11 cellular contexts compared by ENCODE assay signal in the genomic region with DNA sequence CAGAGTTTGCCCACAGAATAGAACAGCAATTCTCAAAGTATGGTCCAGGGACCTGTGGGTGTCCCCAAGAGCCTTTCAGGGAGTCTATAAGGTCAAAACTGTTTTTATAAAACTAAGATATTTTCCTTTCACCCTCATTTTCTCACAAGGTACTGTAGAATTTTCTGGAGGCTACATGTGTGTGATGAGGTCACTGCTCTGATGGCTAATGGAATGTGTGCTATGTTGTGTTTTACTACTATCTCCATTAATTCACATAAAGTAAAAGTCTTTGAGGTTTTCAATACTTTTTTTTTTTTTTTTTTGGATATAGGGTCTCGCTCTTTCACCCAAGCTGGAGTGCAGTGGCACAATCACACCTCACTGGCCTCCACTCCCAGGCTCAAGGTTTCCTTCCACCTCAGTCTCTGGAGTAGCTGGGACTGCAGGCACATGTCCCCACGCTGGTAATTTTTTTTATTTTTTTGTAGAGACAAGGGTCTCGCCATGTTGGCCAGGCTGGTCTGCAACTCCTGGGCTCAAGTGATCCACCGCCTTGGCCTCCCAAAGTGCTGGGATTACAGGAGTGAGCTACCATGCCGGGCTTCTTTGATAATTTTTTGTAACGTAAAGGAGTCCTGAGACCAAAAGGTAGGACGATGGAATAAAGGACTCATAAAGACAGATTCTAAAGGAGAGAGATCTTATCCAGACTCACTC. TPM values are rescaled to one million over a fixed set of nuclear protein-coding genes. Genes with fewer than 3 reads are reported as not detected.
DNase-seq lines count a peak whose midpoint lies in the region; ATAC-seq and TF ChIP-seq lines count a peak whose summit lies in the region.
"Had no signal": no experiment of that assay in that cellular context is flagged by ENCODE, and none has a peak within 500 bp of the region (broad histone marks: within the 10 kb centered on the region; RNA-seq: fewer than 3 reads in every experiment).

No MANE protein-coding gene starts in this region.

- BruUV-seq in HCT116 (replicated peaks; lab: Mats Ljungman, UMichigan) = TSS peak; percentile 31

- peak overlapping the region; percentile 10 to 95 (median 86) for H3K27ac Mint-ChIP-seq in naive B cell

- H3K27me3 Mint-ChIP-seq in naive B cell = no peaks in the 10 kb centered on the region

- peaks cover 5 to 24% of the 10 kb centered on the region in 2 experiments; a peak in 3 of 4 replicates for H3K4me1 ChIP-seq in HCT116 (ENCODE audit: control insufficient read depth in 1 of 2, insufficient read depth in 2 of 2, low read length in 2 of 2)
- H3K4me1 ChIP-seq in adipocyte (ENCODE audit: control insufficient read depth, insufficient read depth, low read length) = peaks cover 36% of the 10 kb centered on the region

- no peak overlapping the region for H3K4me2 ChIP-seq in HCT116 (ENCODE audit: low read length)

- H4K20me1 ChIP-seq in HCT116 (ENCODE audit: insufficient read depth) = no peaks in the 10 kb centered on the region

- no peak overlapping the region for H3K4me3 ChIP-seq in AG10803 (ENCODE audit: low read length)
- H3K4me3 ChIP-seq in HCT116 (replicated peaks in 1 of 2; ENCODE audit: low read depth in 1 of 2, low read length in 2 of 2) = no peak overlapping the region
- H3K4me3 ChIP-seq in adipocyte (ENCODE audit: low read length) = peak overlapping the region; percentile 63

- no peak for TF ChIP-seq POLR2A in HCT116 (IDR thresholded peaks at IDR 0.05; ENCODE audit: borderline replicate concordance, extremely low read depth, insufficient read depth, insufficient read length)

- H3K36me3 ChIP-seq in HCT116 (ENCODE audit: control insufficient read depth in 1 of 2, insufficient read depth in 2 of 2, low read length in 2 of 2) (no peaks in the 10 kb centered on the region), adipocyte (ENCODE audit: control insufficient read depth, insufficient read depth, low read length, severe bottlenecking) (no peaks in the 10 kb centered on the region)
- H3K36me3 ChIP-seq: thoracic aorta had no signal

- TF ChIP-seq CTCF in AG10803 (conservative IDR thresholded peaks at IDR 0.05; ENCODE audit: low read length) (no peak), HCT116 (IDR thresholded peaks at IDR 0.05 in 2 of 3, conservative IDR thresholded peaks at IDR 0.05 in 1 of 3; ENCODE audit: borderline replicate concordance in 1 of 3, insufficient read depth in 1 of 3, low read depth in 2 of 3, low read length in 2 of 3) (no peak)

- DNase-seq in AG10803 (ENCODE audit: low read depth) (peak; percentile 55), HCT116 (ENCODE audit: low read depth, low spot score) (no peak), adipocyte (ENCODE audit: low read depth) (no peak), naive B cell (no peak), NCI-H510A (lab: John Stamatoyannopoulos, UW) (no peak), NCI-H1436 treated with DMSO at 0.1 percent for 48 hours (lab: John Stamatoyannopoulos, UW) (no peak)
- DNase-seq: NCI-H526, SHP77 treated with DMSO at 0.1 percent for 48 hours had no signal

- H3K9me3 Mint-ChIP-seq in naive B cell = no peaks in the 10 kb centered on the region

- peaks cover 0 to 7% of the 10 kb centered on the region in 2 donors for H3K36me3 Mint-ChIP-seq in naive B cell

- RAD21 ChIA-PET in HCT116 (lab: Charles Lee; ENCODE audit: low non-redundant PET in 1 of 2, low total read pairs in 2 of 2, uncharacterized antibody in 2 of 2, unreplicated experiment in 2 of 2) = no interaction called here

- CTCF ChIA-PET in HCT116 (lab: Charles Lee) = no interaction called here

- H3K27me3 ChIP-seq in HCT116 (ENCODE audit: insufficient read depth, low read length) (no peaks in the 10 kb centered on the region; the same call in 1 of the 2 replicates), adipocyte (replicated peaks; ENCODE audit: control insufficient read depth, insufficient read depth, low read length) (peaks cover 6% of the 10 kb centered on the region)

- H3K9me3 ChIP-seq in HCT116 (ENCODE audit: control insufficient read depth in 1 of 2, insufficient read depth in 1 of 2, low read depth in 1 of 2, low read length in 2 of 2) (no peaks in the 10 kb centered on the region), adipocyte (ENCODE audit: control insufficient read depth, low read length) (no peaks in the 10 kb centered on the region)
- H3K9me3 ChIP-seq: thoracic aorta had no signal

- no peak overlapping the region for H3K27ac ChIP-seq in HCT116 (ENCODE audit: low read depth, low read length)
- H3K27ac ChIP-seq: thoracic aorta had no signal

- peak overlapping the region; percentile 88 to 98 (median 93) for H3K4me3 Mint-ChIP-seq in naive B cell

- H3K9ac ChIP-seq in HCT116 (ENCODE audit: low read length) = no peak overlapping the region
- H3K9ac ChIP-seq in adipocyte (ENCODE audit: low read length) = no peak overlapping the region

- POLR2A ChIA-PET in HCT116 (lab: Charles Lee) = no interaction called here

- intact Hi-C loops in HCT116 (cut with micrococcal nuclease) = no loop called here

- TF ChIP-seq RAD21 in HCT116 (IDR thresholded peaks at IDR 0.05; ENCODE audit: low read depth) = no peak

- no peaks in the 10 kb centered on the region for H3K9me2 ChIP-seq in HCT116 (ENCODE audit: insufficient read depth)

- ATAC-seq in HCT116 (no peak), naive B cell (ENCODE audit: low read depth in 2 of 2) (no peak), GM18861 (IDR thresholded peaks at IDR 0.05; ENCODE audit: unreplicated experiment) (no peak), GM18520 (IDR thresholded peaks at IDR 0.05; ENCODE audit: unreplicated experiment) (no peak)

- H3K79me2 ChIP-seq in HCT116 (ENCODE audit: insufficient read depth, low read length) = no peaks in the 10 kb centered on the region

- H3K4me1 Mint-ChIP-seq in naive B cell = peaks cover 44 to 63% (median 49%) of the 10 kb centered on the region in 3 donors

- H2AFZ ChIP-seq in HCT116 (ENCODE audit: low read depth, low read length, poor library complexity, severe bottlenecking) = no peak overlapping the region

TF ChIP-seq in HCT116, 20 proteins besides CTCF, POLR2A, EP300 and RAD21:
- TF ChIP-seq SP1 (IDR thresholded peaks at IDR 0.05; ENCODE audit: low read depth) (no peak), TCF7L2 (IDR thresholded peaks at IDR 0.05; ENCODE audit: borderline replicate concordance, extremely low read depth, insufficient read depth, insufficient read length) (no peak)
- TF ChIP-seq, protein P1, sequence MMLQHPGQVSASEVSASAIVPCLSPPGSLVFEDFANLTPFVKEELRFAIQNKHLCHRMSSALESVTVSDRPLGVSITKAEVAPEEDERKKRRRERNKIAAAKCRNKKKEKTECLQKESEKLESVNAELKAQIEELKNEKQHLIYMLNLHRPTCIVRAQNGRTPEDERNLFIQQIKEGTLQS (IDR thresholded peaks at IDR 0.05) = no peak

RNA-seq across cellular contexts. Expression of gene TRABD2A, which starts 1.8 kb away (rescaled TPM):
- 4.6 TPM for total RNA-seq in HCT116 (2021; ENCODE audit: unreplicated experiment)
- 3.1 and 4.9 TPM in 2 replicates for polyA plus RNA-seq in HCT116 (2012)
- 10 to 100 TPM in 3 of 6 donors, 1 to 10 TPM in 3; 6.5 to 12.3 (median 9.4) TPM for polyA plus RNA-seq in naive B cell (ENCODE audit: low read depth in 6 of 6)

RNA-seq across cellular contexts. Expression of gene TMSB10, which starts 26.4 kb away (rescaled TPM):
- total RNA-seq in HCT116 (2021; ENCODE audit: unreplicated experiment) = 2,677 TPM
- 4,398 and 5,903 TPM in 2 replicates for polyA plus RNA-seq in HCT116 (2012)
- polyA plus RNA-seq in naive B cell (ENCODE audit: low read depth in 6 of 6) = 1,000 to 10,000 TPM; 5,825 to 8,742 (median 6,750) TPM
